In genomic region chr5:135833961-135834638, GRCh38 we compare ENCODE assay signal across 9 cellular contexts. TPM values are rescaled to one million over a fixed set of nuclear protein-coding genes. Genes with fewer than 3 reads are reported as not detected.
DNase-seq lines count a peak whose midpoint lies in the region; ATAC-seq, FAIRE-seq and TF ChIP-seq lines count a peak whose summit lies in the region.
"Had no signal": no experiment of that assay in that cellular context is flagged by ENCODE, and none has a peak within 500 bp of the region (broad histone marks: within the 10 kb centered on the region; RNA-seq: fewer than 3 reads in every experiment).

No MANE protein-coding gene starts in this region.

- DNase-seq in adipocyte (ENCODE audit: low read depth) (no peak), keratinocyte (ENCODE audit: low read depth, low spot score) (no peak), upper lobe of right lung (no peak), cortex of kidney (lab: John Stamatoyannopoulos, UW) (no peak), NCI-H510A treated with DMSO at 0.1 percent for 48 hours (lab: John Stamatoyannopoulos, UW) (no peak), HCEC 1CT (no peak)

- no peak overlapping the region for H3K9ac ChIP-seq in adipocyte (ENCODE audit: low read length)
- H3K9ac ChIP-seq in keratinocyte (ENCODE audit: control insufficient read depth, extremely low read depth, insufficient read depth, low read length): no peak overlapping the region

- dilution Hi-C loops in keratinocyte (cut with MboI; ENCODE audit: extremely low pct_ligation_motif_present, low sequenced_read_pairs): loop anchor here (10.0 to 25.0 kb wide), 3 partner anchors 109 to 372 kb away; partner anchors contain the start of gene TIFAB

- peak in 2 of 3 experiments; percentile 63 to 73 for TF ChIP-seq CTCF in keratinocyte (optimal IDR thresholded peaks at IDR 0.05 in 1 of 3, IDR thresholded peaks at IDR 0.05 in 1 of 3, conservative IDR thresholded peaks at IDR 0.05 in 1 of 3; ENCODE audit: extremely low read depth in 1 of 3, insufficient read depth in 2 of 3, low read length in 3 of 3)
- no peak for TF ChIP-seq CTCF in upper lobe of right lung (IDR thresholded peaks at IDR 0.05)

- H4K20me1 ChIP-seq in keratinocyte (ENCODE audit: control insufficient read depth, extremely low read depth, insufficient read depth, low read length): no peaks in the 10 kb centered on the region

- H3K36me3 ChIP-seq in adipocyte (ENCODE audit: control insufficient read depth, insufficient read depth, low read length, severe bottlenecking) (no peaks in the 10 kb centered on the region), keratinocyte (ENCODE audit: control insufficient read depth in 2 of 2, extremely low read depth in 1 of 2, insufficient read depth in 2 of 2, low read length in 2 of 2) (no peaks in the 10 kb centered on the region), upper lobe of right lung (no peaks in the 10 kb centered on the region)

- H3K4me3 ChIP-seq in adipocyte (ENCODE audit: low read length) (peak overlapping the region; percentile 75), keratinocyte (ENCODE audit: control insufficient read depth in 2 of 3, extremely low read depth in 1 of 3, insufficient read depth in 2 of 3, low read depth in 1 of 3, low read length in 3 of 3) (peak overlapping the region; percentile 41 to 74 (median 65)), upper lobe of right lung (peak overlapping the region; percentile 21)

- H3K9me3 ChIP-seq in adipocyte (ENCODE audit: control insufficient read depth, low read length): peaks cover 9% of the 10 kb centered on the region
- no peaks in the 10 kb centered on the region for H3K9me3 ChIP-seq in keratinocyte (ENCODE audit: control insufficient read depth, low read depth, low read length)
- no peaks in the 10 kb centered on the region for H3K9me3 ChIP-seq in upper lobe of right lung

- intact Hi-C loops in upper lobe of right lung (cut with DNase I): no loop called here

- H3K27ac ChIP-seq in keratinocyte (ENCODE audit: control insufficient read depth, insufficient read depth, low read length) (no peak overlapping the region), upper lobe of right lung (no peak overlapping the region)

- no peaks in the 10 kb centered on the region for H3K9me1 ChIP-seq in keratinocyte (ENCODE audit: control insufficient read depth, extremely low read depth, insufficient read depth, low read length)

- H3K79me2 ChIP-seq in keratinocyte (ENCODE audit: control insufficient read depth, insufficient read depth, low read length): no peaks in the 10 kb centered on the region

- FAIRE-seq in keratinocyte (lab: Jason Lieb, UNC): peak; percentile 49

- H3K4me2 ChIP-seq in keratinocyte (ENCODE audit: control insufficient read depth, extremely low read depth, insufficient read depth, low read depth, low read length): peak overlapping the region; percentile 83

- peaks cover 4% of the 10 kb centered on the region for H3K4me1 ChIP-seq in adipocyte (ENCODE audit: control insufficient read depth, insufficient read depth, low read length)
- peaks cover 8% of the 10 kb centered on the region for H3K4me1 ChIP-seq in keratinocyte (ENCODE audit: control insufficient read depth, extremely low read depth, insufficient read depth, low read length)
- H3K4me1 ChIP-seq in upper lobe of right lung: no peaks in the 10 kb centered on the region

- peak; percentile 22 for ATAC-seq in GM18909 (IDR thresholded peaks at IDR 0.05; ENCODE audit: poor library complexity, unreplicated experiment)
- peak; percentile 87 for ATAC-seq in HG02852 (IDR thresholded peaks at IDR 0.05; ENCODE audit: unreplicated experiment)
- no peak for ATAC-seq in upper lobe of right lung

- H2AFZ ChIP-seq in keratinocyte (ENCODE audit: control insufficient read depth, low read length): no peak overlapping the region

- H3K27me3 ChIP-seq in adipocyte (replicated peaks; ENCODE audit: control insufficient read depth, insufficient read depth, low read length): peaks cover 82% of the 10 kb centered on the region
- H3K27me3 ChIP-seq in keratinocyte (ENCODE audit: control insufficient read depth, extremely low read depth, insufficient read depth, low read length): peaks cover 37% of the 10 kb centered on the region
- peaks cover 49% of the 10 kb centered on the region for H3K27me3 ChIP-seq in upper lobe of right lung

RNA-seq across cellular contexts. Expression of gene SLC25A48, which starts 0.4 kb away (rescaled TPM):
- polyA plus RNA-seq in keratinocyte: 0.35 TPM in 1 of 3 replicates, not detected in the others
- not detected for polyA plus RNA-seq in keratinocyte (2011; ENCODE audit: low read depth)
- 0.04 TPM in 1 of 2 replicates, not detected in the other for polyA plus RNA-seq in keratinocyte (2011; cell fraction: cytosol; rRNA removed)
- 0.08 and 0.40 TPM in 2 replicates for polyA plus RNA-seq in keratinocyte (2011; cell fraction: nucleus; rRNA removed)
- polyA plus RNA-seq in keratinocyte (2012; ENCODE audit: low replicate concordance): not detected in 2 replicates
- polyA minus RNA-seq in keratinocyte: 0.69 TPM in 1 of 3 replicates, not detected in the others
- not detected for polyA minus RNA-seq in keratinocyte (2011; cell fraction: cytosol; rRNA and poly(A)+ RNA removed)
- polyA minus RNA-seq in keratinocyte (2011; cell fraction: nucleus; rRNA and poly(A)+ RNA removed): 0.78 TPM in 1 of 2 replicates, not detected in the other
- not detected for total RNA-seq in upper lobe of right lung
- total RNA-seq: mononuclear cell had no signal

Comparison
In these comparisons a context has a peak if more than half of its experiments do, and no peak if none do; other contexts are left out.
1. H3K4me3 ChIP-seq: peak in every context shown above with its lines; median percentile 75 in adipocyte; 65 in keratinocyte; 21 in upper lobe of right lung.